Comparison of ENCODE assay signal across 28 cellular contexts in genomic region chr10:106728232-106728631, GRCh38.
"Had no signal": no experiment of that assay in that cellular context is flagged by ENCODE, and none has a peak within 500 bp of the region (broad histone marks: within the 10 kb centered on the region; RNA-seq: fewer than 3 reads in every experiment).

No MANE protein-coding gene starts in this region.

- DNase-seq: stimulated activated CD4-positive, alpha-beta T cell treated with anti-CD3 and anti-CD28 coated beads, Interleukin-2, amount 100 ng/mL, for 48 hours; stimulated activated CD4-positive, alpha-beta T cell treated with anti-CD3 and anti-CD28 coated beads, Interleukin-4, amount 100 ng/mL, for 1 hour; stimulated activated CD4-positive, alpha-beta T cell treated with anti-CD3 and anti-CD28 coated beads, Interleukin-4, amount 100 ng/mL, for 24 hours; stimulated activated CD4-positive, alpha-beta T cell treated with anti-CD3 and anti-CD28 coated beads, Interleukin-4, amount 100 ng/mL, for 4 hours; stimulated activated CD8-positive, alpha-beta memory T cell treated with anti-CD3 and anti-CD28 coated beads, Interleukin-4, amount 100 ng/mL, for 48 hours; stimulated activated naive B cell treated with anti-CD40 and anti-IgM and Interleukin-4, amounts not matched to agents 10 μg/mL and 1 μg/mL and 100 μg/mL, for 72 hours; stimulated activated naive CD4-positive, alpha-beta T cell; stimulated activated naive CD4-positive, alpha-beta T cell treated with Interleukin-2 at 50 U/mL for 16 hours; stimulated activated naive CD8-positive, alpha-beta T cell treated with anti-CD3 and anti-CD28 coated beads, Interleukin-15, amount 100 ng/mL, for 72 hours; stimulated activated naive CD8-positive, alpha-beta T cell treated with anti-CD3 and anti-CD28 coated beads, Interleukin-15, Interleukin-2, amounts not matched to agents 100 U/mL and 50 U/mL, for 24 hours; stomach; substantia nigra; testis; thyroid gland; tibial artery; transverse colon; trophoblast cell; upper lobe of left lung; upper lobe of right lung; uterus had no signal

- H3K4me1 Mint-ChIP-seq: stimulated activated memory B cell treated with anti-CD40 and anti-IgM and Interleukin-4, amounts not matched to agents 10 μg/mL and 1 μg/mL and 100 μg/mL, for 72 hours; stimulated activated naive B cell treated with anti-CD40 and anti-IgM and Interleukin-4, amounts not matched to agents 10 μg/mL and 1 μg/mL and 100 μg/mL, for 72 hours; stimulated activated naive CD8-positive, alpha-beta T cell treated with anti-CD3 and anti-CD28 coated beads, Interleukin-15, amount 100 ng/mL, for 72 hours had no signal

- H3K36me3 Mint-ChIP-seq: stimulated activated memory B cell treated with anti-CD40 and anti-IgM and Interleukin-4, amounts not matched to agents 10 μg/mL and 1 μg/mL and 100 μg/mL, for 72 hours; stimulated activated naive B cell treated with anti-CD40 and anti-IgM and Interleukin-4, amounts not matched to agents 10 μg/mL and 1 μg/mL and 100 μg/mL, for 72 hours; type B pancreatic cell had no signal

- H3K4me3 ChIP-seq: stomach, suprapubic skin, testis, thoracic aorta, thyroid gland, tibial artery, tibial nerve, transverse colon, upper lobe of left lung, upper lobe of right lung, uterus, vagina had no signal

- H3K27me3 ChIP-seq: stomach, suprapubic skin, testis, thyroid gland, tibial artery, tibial nerve, transverse colon, upper lobe of left lung, upper lobe of right lung, uterus, vagina had no signal

- H3K9me3 Mint-ChIP-seq: stimulated activated memory B cell treated with anti-CD40 and anti-IgM and Interleukin-4, amounts not matched to agents 10 μg/mL and 1 μg/mL and 100 μg/mL, for 72 hours; stimulated activated naive CD8-positive, alpha-beta T cell treated with anti-CD3 and anti-CD28 coated beads, Interleukin-15, amount 100 ng/mL, for 72 hours; stimulated activated naive CD8-positive, alpha-beta T cell treated with anti-CD3 and anti-CD28 coated beads, Interleukin-15, Interleukin-2, amounts not matched to agents 100 ng/mL and 50 ng/mL, for 24 hours; type B pancreatic cell had no signal

- H3K4me1 ChIP-seq: stomach, suprapubic skin, testis, thyroid gland, tibial artery, tibial nerve, transverse colon, upper lobe of left lung, upper lobe of right lung, uterus, vagina had no signal

- H3K4me3 Mint-ChIP-seq: stimulated activated memory B cell treated with anti-CD40 and anti-IgM and Interleukin-4, amounts not matched to agents 10 μg/mL and 1 μg/mL and 100 μg/mL, for 72 hours; stimulated activated naive B cell treated with anti-CD40 and anti-IgM and Interleukin-4, amounts not matched to agents 10 μg/mL and 1 μg/mL and 100 μg/mL, for 72 hours; stimulated activated naive CD8-positive, alpha-beta T cell treated with anti-CD3 and anti-CD28 coated beads, Interleukin-15, amount 100 ng/mL, for 72 hours; stimulated activated naive CD8-positive, alpha-beta T cell treated with anti-CD3 and anti-CD28 coated beads, Interleukin-15, Interleukin-2, amounts not matched to agents 100 ng/mL and 50 ng/mL, for 24 hours; type B pancreatic cell had no signal

- H3K27ac ChIP-seq: stomach, suprapubic skin, testis, thoracic aorta, thyroid gland, tibial artery, tibial nerve, transverse colon, upper lobe of left lung, upper lobe of right lung, uterus, vagina had no signal

- FAIRE-seq: urothelium cell line had no signal

- H3K36me3 ChIP-seq: stomach, suprapubic skin, thoracic aorta, thyroid gland, tibial artery, transverse colon, upper lobe of left lung, upper lobe of right lung, uterus, vagina had no signal

- ATAC-seq: stimulated activated memory B cell treated with anti-CD40 and anti-IgM and Interleukin-4, amounts not matched to agents 10 μg/mL and 1 μg/mL and 100 μg/mL, for 72 hours; stimulated activated naive B cell treated with anti-CD40 and anti-IgM and Interleukin-4, amounts not matched to agents 10 μg/mL and 1 μg/mL and 100 μg/mL, for 72 hours; stimulated activated naive CD8-positive, alpha-beta T cell treated with anti-CD3 and anti-CD28 coated beads, Interleukin-15, amount 100 ng/mL, for 72 hours; stimulated activated naive CD8-positive, alpha-beta T cell treated with anti-CD3 and anti-CD28 coated beads, Interleukin-15, Interleukin-2, amounts not matched to agents 100 U/mL and 50 U/mL, for 24 hours; upper lobe of right lung had no signal

- H3K9me3 ChIP-seq: stomach, suprapubic skin, testis, thoracic aorta, thyroid gland, tibial artery, tibial nerve, transverse colon, upper lobe of left lung, upper lobe of right lung, uterus, vagina had no signal

- H3K27ac Mint-ChIP-seq: stimulated activated memory B cell treated with anti-CD40 and anti-IgM and Interleukin-4, amounts not matched to agents 10 μg/mL and 1 μg/mL and 100 μg/mL, for 72 hours; stimulated activated naive B cell treated with anti-CD40 and anti-IgM and Interleukin-4, amounts not matched to agents 10 μg/mL and 1 μg/mL and 100 μg/mL, for 72 hours; stimulated activated naive CD8-positive, alpha-beta T cell treated with anti-CD3 and anti-CD28 coated beads, Interleukin-15, amount 100 ng/mL, for 72 hours; stimulated activated naive CD8-positive, alpha-beta T cell treated with anti-CD3 and anti-CD28 coated beads, Interleukin-15, Interleukin-2, amounts not matched to agents 100 ng/mL and 50 ng/mL, for 24 hours; type B pancreatic cell had no signal
